In the genomic region with DNA sequence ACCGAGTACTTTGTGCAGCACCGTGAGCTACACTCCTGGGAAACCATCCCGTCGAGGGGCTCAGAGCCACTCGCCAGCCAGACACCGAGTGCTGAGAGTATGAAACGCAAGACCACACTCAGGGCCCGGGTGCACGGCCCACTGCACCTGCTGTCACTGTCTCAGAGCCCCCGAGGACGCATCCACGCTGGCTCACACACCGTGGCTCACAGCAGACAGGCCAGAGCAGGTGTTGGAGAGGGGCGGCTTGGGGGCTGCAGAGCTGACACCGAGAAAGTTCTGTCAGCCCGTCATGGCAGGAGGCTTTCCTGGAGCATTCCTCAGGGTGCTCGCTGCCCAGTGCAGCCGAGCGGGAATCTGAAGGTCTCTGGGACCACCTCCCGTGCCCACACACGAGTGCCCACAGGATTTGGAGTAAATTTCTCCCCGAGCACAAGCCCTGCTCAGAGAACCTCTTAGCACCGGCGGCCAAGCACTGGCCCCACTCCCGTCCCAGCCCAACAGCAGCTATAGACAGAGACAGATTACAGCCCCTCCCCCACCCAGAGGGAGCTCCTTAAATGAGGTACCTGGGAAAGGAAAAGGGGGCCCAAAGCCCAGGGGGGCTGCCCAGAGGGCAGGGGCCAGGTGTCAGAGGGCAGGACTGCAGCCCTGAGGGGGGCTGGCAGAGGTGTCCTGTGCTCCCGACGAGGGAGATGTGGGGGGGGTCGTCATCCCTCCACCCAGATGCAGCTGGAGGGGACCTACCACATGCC, we compare ENCODE assay signal across 26 cellular contexts.
"Had no signal": no experiment of that assay in that cellular context is flagged by ENCODE, and none has a peak within 500 bp of the region (broad histone marks: within the 10 kb centered on the region; RNA-seq: fewer than 3 reads in every experiment).

No MANE protein-coding gene starts in this region.

- DNase-seq: activated CD4-positive, alpha-beta T cell treated with anti-CD3 and anti-CD28 coated beads for 1 hour; activated CD4-positive, alpha-beta T cell treated with anti-CD3 and anti-CD28 coated beads, Interleukin-2, amount 50 U/mL, for 1 hour; activated T-cell treated with anti-CD3 and anti-CD28 coated beads, Interleukin-2, amount 50 U/mL, for 1 hour; colonic mucosa; effector memory CD8-positive, alpha-beta T cell; gastrocnemius medialis; hypothalamus; left ventricle myocardium superior; mammary epithelial cell; midbrain; pancreas; psoas muscle; stimulated activated CD4-positive, alpha-beta T cell treated with anti-CD3 and anti-CD28 coated beads, Interleukin-4, amount 100 ng/mL, for 24 hours; stomach; transverse colon; uterus had no signal

- FAIRE-seq: endothelial cell of umbilical vein, pancreas had no signal

- H3K27me3 ChIP-seq: ascending aorta, colonic mucosa, dorsolateral prefrontal cortex, esophagus muscularis mucosa, gastrocnemius medialis, pancreas, right atrium auricular region, stomach, transverse colon, uterus had no signal

- H3K4me3 Mint-ChIP-seq: activated T-helper 17 cell treated with anti-CD3 and anti-CD28 coated beads, Interleukin-2, amount 50 U/mL, for 72 hours; effector memory CD8-positive, alpha-beta T cell; natural killer cell treated with Interleukin-12 subunit alpha and Interleukin-12 subunit beta and Interleukin-15 and Interleukin-18, amount 100 ng/mL, for 72 hours; T-helper 1 cell treated with Interleukin-12 subunit alpha and Interleukin-12 subunit beta and Interleukin-4 antibody, amounts not matched to agents 30 μg/mL and 1 μg/mL, for 36 hours had no signal

- H3K27ac Mint-ChIP-seq: activated T-helper 17 cell treated with anti-CD3 and anti-CD28 coated beads, Interleukin-2, amount 50 U/mL, for 72 hours; effector memory CD8-positive, alpha-beta T cell; natural killer cell treated with Interleukin-12 subunit alpha and Interleukin-12 subunit beta and Interleukin-15 and Interleukin-18, amount 100 ng/mL, for 72 hours; T-helper 1 cell treated with Interleukin-12 subunit alpha and Interleukin-12 subunit beta and Interleukin-4 antibody, amounts not matched to agents 30 μg/mL and 1 μg/mL, for 36 hours had no signal

- H3K4me1 ChIP-seq: pancreas, psoas muscle had no signal

- H3K9me3 ChIP-seq: ascending aorta, colonic mucosa, esophagus muscularis mucosa, gastrocnemius medialis, neutrophil, pancreas, psoas muscle, right atrium auricular region, stomach, transverse colon, uterus had no signal

- H3K36me3 Mint-ChIP-seq: activated naive CD4-positive, alpha-beta T cell treated with anti-CD3 and anti-CD28 coated beads, Interleukin-2, amount 50 U/mL, for 72 hours; natural killer cell treated with Interleukin-12 subunit alpha and Interleukin-12 subunit beta and Interleukin-15 and Interleukin-18, amount 100 ng/mL, for 72 hours had no signal

- ATAC-seq: activated naive CD4-positive, alpha-beta T cell treated with anti-CD3 and anti-CD28 coated beads, Interleukin-2, amount 50 U/mL, for 72 hours; activated T-helper 17 cell treated with anti-CD3 and anti-CD28 coated beads, Interleukin-2, amount 50 U/mL, for 72 hours; effector memory CD8-positive, alpha-beta T cell; gastrocnemius medialis; natural killer cell treated with Interleukin-12 subunit alpha and Interleukin-12 subunit beta and Interleukin-15 and Interleukin-18, amount 100 ng/mL, for 72 hours had no signal

- H3K4me3 ChIP-seq: ascending aorta, colonic mucosa, esophagus muscularis mucosa, gastrocnemius medialis, pancreas, psoas muscle, right atrium auricular region, transverse colon, uterus had no signal

- H3K36me3 ChIP-seq: colonic mucosa, gastrocnemius medialis, neutrophil, right atrium auricular region, transverse colon, uterus had no signal

- H3K27ac ChIP-seq: ascending aorta, colonic mucosa, dorsolateral prefrontal cortex, esophagus muscularis mucosa, gastrocnemius medialis, neutrophil, pancreas, psoas muscle, right atrium auricular region, stomach, transverse colon, uterus had no signal

- H3K9me3 Mint-ChIP-seq: activated naive CD4-positive, alpha-beta T cell treated with anti-CD3 and anti-CD28 coated beads, Interleukin-2, amount 50 U/mL, for 72 hours; activated T-helper 17 cell treated with anti-CD3 and anti-CD28 coated beads, Interleukin-2, amount 50 U/mL, for 72 hours; effector memory CD8-positive, alpha-beta T cell; natural killer cell treated with Interleukin-12 subunit alpha and Interleukin-12 subunit beta and Interleukin-15 and Interleukin-18, amount 100 ng/mL, for 72 hours; T-helper 1 cell treated with Interleukin-12 subunit alpha and Interleukin-12 subunit beta and Interleukin-4 antibody, amounts not matched to agents 30 μg/mL and 1 μg/mL, for 36 hours had no signal
